ENCODE assay signal across 25 cellular contexts in genomic region chr20:46330831-46331371, GRCh38. TPM values are rescaled to one million over a fixed set of nuclear protein-coding genes. Genes with fewer than 3 reads are reported as not detected.
"Had no signal": no experiment of that assay in that cellular context is flagged by ENCODE, and none has a peak within 500 bp of the region (broad histone marks: within the 10 kb centered on the region; RNA-seq: fewer than 3 reads in every experiment).

No MANE protein-coding gene starts in this region.

- H3K9ac ChIP-seq: parathyroid adenoma had no signal

- H3K79me2 ChIP-seq: parathyroid adenoma had no signal

- FAIRE-seq: colon, islet of Langerhans had no signal

- H3K9me3 ChIP-seq: esophagus muscularis mucosa, left lung, lower lobe of right lung, psoas muscle, stomach, tibial artery had no signal

- ATAC-seq: activated CD4-positive, alpha-beta T cell treated with anti-CD3 and anti-CD28 coated beads for 36 hours; left lung; lower lobe of right lung; psoas muscle; stimulated activated naive B cell treated with anti-CD40 and anti-IgM and Interleukin-4, amounts not matched to agents 10 μg/mL and 1 μg/mL and 100 μg/mL, for 72 hours had no signal

- H2AFZ ChIP-seq: parathyroid adenoma had no signal

- DNase-seq: activated CD4-positive, alpha-beta T cell treated with anti-CD3 and anti-CD28 coated beads for 36 hours; activated CD4-positive, alpha-beta T cell treated with anti-CD3 and anti-CD28 coated beads, Interleukin-2, amount 50 U/mL, for 48 hours; activated CD4-positive, CD25-positive, alpha-beta regulatory T cell; activated CD8-positive, alpha-beta memory T cell treated with anti-CD3 and anti-CD28 coated beads for 24 hours; activated effector memory CD4-positive, alpha-beta T cell treated with Interleukin-2 at 50 U/mL for 16 hours; activated naive CD4-positive, alpha-beta T cell treated with Interleukin-2 at 50 U/mL for 16 hours; dermis blood vessel endothelial cell; effector CD4-positive, alpha-beta T cell; foreskin melanocyte; glutamatergic neuron; left lung; lower lobe of right lung; mesenchymal stem cell; psoas muscle; stimulated activated CD4-positive, alpha-beta T cell treated with anti-CD3 and anti-CD28 coated beads, Interleukin-15, amount 100 ng/mL, for 24 hours; stimulated activated CD4-positive, alpha-beta T cell treated with anti-CD3 and anti-CD28 coated beads, Interleukin-2, amount 100 ng/mL, for 24 hours; stimulated activated naive B cell treated with anti-CD40 and anti-IgM and Interleukin-4, amounts not matched to agents 10 μg/mL and 1 μg/mL and 100 μg/mL, for 72 hours; T-helper 1 cell; tibial artery had no signal

- H3K4me1 ChIP-seq: esophagus muscularis mucosa, left lung, lower lobe of right lung, parathyroid adenoma, psoas muscle had no signal

- H3K27ac ChIP-seq: esophagus muscularis mucosa, left lung, lower lobe of right lung, parathyroid adenoma, psoas muscle, tibial artery had no signal

- H3K36me3 ChIP-seq: esophagus muscularis mucosa, left lung, lower lobe of right lung, stomach, tibial artery had no signal

- H3K4me3 ChIP-seq: esophagus muscularis mucosa, left lung, lower lobe of right lung, psoas muscle, stomach, tibial artery had no signal

RNA-seq across cellular contexts. Expression of gene CDH22, which starts 22.6 kb away (rescaled TPM):
- total RNA-seq: activated CD4-positive, alpha-beta T cell treated with anti-CD3 and anti-CD28 coated beads for 36 hours; dermis blood vessel endothelial cell; mononuclear cell had no signal
